ENCODE assay signal across 1 cellular context in the genomic region with DNA sequence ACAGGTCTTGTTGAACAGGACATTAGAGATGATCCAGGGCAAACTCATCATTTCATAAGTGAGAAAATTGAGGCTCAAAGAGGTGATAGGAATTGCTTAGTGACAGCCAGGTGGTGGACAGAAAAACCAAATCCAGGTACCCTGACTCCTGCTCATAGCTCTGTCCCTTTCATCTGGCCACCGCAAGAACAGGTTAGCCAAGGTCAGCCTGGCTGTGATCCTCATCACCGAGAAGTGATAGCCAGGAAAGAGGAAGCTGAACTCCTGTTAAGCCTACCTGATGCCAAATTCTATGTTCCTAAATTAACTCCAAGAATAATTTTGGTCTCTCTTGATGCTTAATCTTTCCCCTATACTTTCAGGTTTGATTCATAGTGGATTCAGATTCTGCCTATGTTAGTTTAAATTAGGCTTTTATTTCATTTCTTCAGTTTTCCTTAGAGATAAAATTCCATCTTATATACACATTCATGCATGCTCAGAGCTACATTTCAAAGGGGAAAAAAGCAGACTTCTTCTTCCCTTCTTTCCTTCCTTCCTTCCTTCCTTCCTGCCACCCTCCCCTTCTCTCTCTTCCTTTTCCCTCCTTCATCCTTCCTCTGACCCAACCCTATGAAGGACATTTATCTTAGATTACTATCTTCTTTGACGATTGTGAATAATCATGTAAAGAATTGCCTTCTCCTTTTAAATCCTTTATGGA.
A peak's percentile ranks its signal among the peaks of the same experiment; 100 is the strongest.
TF ChIP-seq lines count a peak whose summit lies in the region.

No MANE protein-coding gene starts in this region.

TF ChIP-seq in endothelial cell of umbilical vein, 7 proteins besides CTCF, POLR2A, EP300 and RAD21:
- TF ChIP-seq FOS (IDR thresholded peaks at IDR 0.05; ENCODE audit: borderline replicate concordance, insufficient read depth, low read length) (no peak), JUN (IDR thresholded peaks at IDR 0.05; ENCODE audit: borderline replicate concordance, insufficient read depth, insufficient read length, low read depth) (no peak), GATA2 (IDR thresholded peaks at IDR 0.05; ENCODE audit: insufficient read depth, insufficient read length, low read depth, low read length) (peak; percentile 52)
